In the genomic region with DNA sequence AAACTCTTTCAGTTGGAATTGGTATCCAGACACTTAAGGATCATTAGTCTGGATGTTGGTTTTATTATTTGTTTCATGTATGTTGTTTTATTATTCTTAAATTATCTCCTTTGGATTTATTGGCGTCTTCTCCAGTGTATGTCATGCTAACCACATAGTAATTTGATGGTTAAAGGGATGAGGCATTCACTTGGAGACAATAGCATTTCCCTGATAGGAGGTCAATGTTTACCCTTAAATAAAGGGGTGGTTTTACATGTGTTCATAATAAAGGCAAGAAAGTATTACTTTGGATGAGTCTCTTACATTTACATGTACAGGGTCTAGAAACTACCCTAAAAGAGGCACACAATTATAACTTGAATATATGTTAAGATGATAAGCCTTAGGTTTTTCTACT, we compare ENCODE assay signal across 25 cellular contexts. TPM values are rescaled to one million over a fixed set of nuclear protein-coding genes. Genes with fewer than 3 reads are reported as not detected.
"Had no signal": no experiment of that assay in that cellular context is flagged by ENCODE, and none has a peak within 500 bp of the region (broad histone marks: within the 10 kb centered on the region; RNA-seq: fewer than 3 reads in every experiment).

No MANE protein-coding gene starts in this region.

- H3K9me3 Mint-ChIP-seq: activated B cell treated with CpG ODN at 0.5 μM for 24 hours; activated CD4-positive, alpha-beta memory T cell treated with anti-CD3 and anti-CD28 coated beads, Interleukin-2, amount 10 ng/mL, durations not matched to agents 7 days and 5 days; activated naive CD4-positive, alpha-beta T cell treated with anti-CD3 and anti-CD28 coated beads, Interleukin-2, amount 10 ng/mL, durations not matched to agents 7 days and 5 days; activated naive CD8-positive, alpha-beta T cell treated with anti-CD3 and anti-CD28 coated beads for 36 hours; activated T-helper 17 cell treated with anti-CD3 and anti-CD28 coated beads, Interleukin-2, amount 50 U/mL, for 72 hours had no signal

- H3K4me1 Mint-ChIP-seq: activated CD4-positive, alpha-beta memory T cell treated with anti-CD3 and anti-CD28 coated beads, Interleukin-2, amount 10 ng/mL, durations not matched to agents 7 days and 5 days; activated naive CD4-positive, alpha-beta T cell treated with anti-CD3 and anti-CD28 coated beads, Interleukin-2, amount 10 ng/mL, durations not matched to agents 7 days and 5 days; activated naive CD8-positive, alpha-beta T cell treated with anti-CD3 and anti-CD28 coated beads for 36 hours; activated T-helper 17 cell treated with anti-CD3 and anti-CD28 coated beads, Interleukin-2, amount 50 U/mL, for 72 hours had no signal

- H3K27me3 ChIP-seq: brain microvascular endothelial cell, cardiac muscle cell had no signal

- H3K27ac ChIP-seq: brain microvascular endothelial cell, cardiac muscle cell, KMS-11 had no signal

- DNase-seq: activated B cell treated with CpG ODN at 0.5 μM for 24 hours; activated CD4-positive, alpha-beta memory T cell treated with anti-CD3 and anti-CD28 coated beads, Interleukin-2, amount 10 ng/mL, durations not matched to agents 7 days and 5 days; activated CD4-positive, alpha-beta T cell treated with anti-CD3 and anti-CD28 coated beads, Interleukin-2, amount 50 U/mL, for 1 hour; activated gamma-delta T cell; activated naive CD4-positive, alpha-beta T cell treated with anti-CD3 and anti-CD28 coated beads, Interleukin-2, amount 10 ng/mL, durations not matched to agents 7 days and 5 days; activated naive CD8-positive, alpha-beta T cell treated with anti-CD3 and anti-CD28 coated beads for 36 hours; activated T-cell treated with anti-CD3 and anti-CD28 coated beads for 4 hours; activated T-cell treated with anti-CD3 and anti-CD28 coated beads, Interleukin-2, amount 50 U/mL, for 48 hours; brain microvascular endothelial cell; cerebellar nuclear complex; MM.1S; NCI-H1105; NCI-H1436; NCI-H1694 treated with DMSO at 0.1 percent for 48 hours; NCI-H2029 treated with DMSO at 0.1 percent for 48 hours; NCI-H345; NCI-H510A; NK-92 treated with Interleukin-12 subunit alpha and Interleukin-12 subunit beta, amount 100 ng/mL, for 24 hours; SIG-M5; T-helper 17 cell; T-helper 9 cell had no signal

- H3K4me2 ChIP-seq: KMS-11 had no signal

- H3K4me3 Mint-ChIP-seq: activated B cell treated with CpG ODN at 0.5 μM for 24 hours; activated CD4-positive, alpha-beta memory T cell treated with anti-CD3 and anti-CD28 coated beads, Interleukin-2, amount 10 ng/mL, durations not matched to agents 7 days and 5 days; activated naive CD4-positive, alpha-beta T cell treated with anti-CD3 and anti-CD28 coated beads, Interleukin-2, amount 10 ng/mL, durations not matched to agents 7 days and 5 days; activated naive CD8-positive, alpha-beta T cell treated with anti-CD3 and anti-CD28 coated beads for 36 hours; activated T-helper 17 cell treated with anti-CD3 and anti-CD28 coated beads, Interleukin-2, amount 50 U/mL, for 72 hours; T-helper 17 cell had no signal

- H3K4me3 ChIP-seq: cardiac muscle cell had no signal

- H3K27me3 Mint-ChIP-seq: activated B cell treated with CpG ODN at 0.5 μM for 24 hours; activated naive CD8-positive, alpha-beta T cell treated with anti-CD3 and anti-CD28 coated beads for 36 hours had no signal

- ATAC-seq: activated T-helper 17 cell treated with anti-CD3 and anti-CD28 coated beads, Interleukin-2, amount 50 U/mL, for 72 hours; T-helper 17 cell had no signal

- H3K27ac Mint-ChIP-seq: activated B cell treated with CpG ODN at 0.5 μM for 24 hours; activated CD4-positive, alpha-beta memory T cell treated with anti-CD3 and anti-CD28 coated beads, Interleukin-2, amount 10 ng/mL, durations not matched to agents 7 days and 5 days; activated naive CD4-positive, alpha-beta T cell treated with anti-CD3 and anti-CD28 coated beads, Interleukin-2, amount 10 ng/mL, durations not matched to agents 7 days and 5 days; activated naive CD8-positive, alpha-beta T cell treated with anti-CD3 and anti-CD28 coated beads for 36 hours; activated T-helper 17 cell treated with anti-CD3 and anti-CD28 coated beads, Interleukin-2, amount 50 U/mL, for 72 hours; T-helper 17 cell had no signal

- H3K36me3 Mint-ChIP-seq: activated naive CD4-positive, alpha-beta T cell treated with anti-CD3 and anti-CD28 coated beads, Interleukin-2, amount 10 ng/mL, durations not matched to agents 7 days and 5 days; activated naive CD8-positive, alpha-beta T cell treated with anti-CD3 and anti-CD28 coated beads for 36 hours had no signal

- H3K36me3 ChIP-seq: brain microvascular endothelial cell, cardiac muscle cell had no signal

RNA-seq across cellular contexts. Expression of a gene that starts 51.2 kb away (rescaled TPM):
- total RNA-seq: RPMI7951 had no signal
